Comparison of ENCODE assay signal across 8 cellular contexts in genomic region chr10:110304780-110305421, GRCh38. TPM values are rescaled to one million over a fixed set of nuclear protein-coding genes. Genes with fewer than 3 reads are reported as not detected.
DNase-seq lines count a peak whose midpoint lies in the region; ATAC-seq and TF ChIP-seq lines count a peak whose summit lies in the region.

Gene SMNDC1, minus strand, starts transcription at chr10:110304920. Its CDS starts 1,333 bp downstream, at chr10:110303587.

- peaks cover 13% of the 10 kb centered on the region; the same call in 1 of the 2 replicates for H4K20me1 ChIP-seq in PC-9 (ENCODE audit: insufficient read depth)

- H3K27me3 ChIP-seq in PC-9 (ENCODE audit: insufficient read depth, low read depth), result no peaks in the 10 kb centered on the region

- POLR2A ChIA-PET in PC-9 (lab: Charles Lee; ENCODE audit: unreplicated experiment), result interaction anchor here (0.6 to 0.7 kb wide), 4 partner anchors 95 to 514 kb away, joined by 3 to 5 read pairs (median 4); no protein-coding TSS in a partner anchor

- peaks cover 38% of the 10 kb centered on the region for H3K4me1 ChIP-seq in PC-9 (replicated peaks; ENCODE audit: insufficient read depth)
- H3K4me1 ChIP-seq in mucosa of descending colon (ENCODE audit: low read depth), result peaks cover 25% of the 10 kb centered on the region

- peak within 1 kb of the TSS; percentile 89 for H3K27ac ChIP-seq in PC-9
- H3K27ac ChIP-seq in epithelial cell of prostate, result peak within 1 kb of the TSS; percentile 90

- CTCF ChIA-PET in PC-9 (lab: Charles Lee), result interaction anchor here (0.5 to 1.0 kb wide), 4 partner anchors 164 to 902 kb away, joined by 3 to 8 read pairs (median 6); no protein-coding TSS in a partner anchor

- H3K36me3 ChIP-seq in PC-9 (ENCODE audit: low read depth) (peaks cover 23% of the 10 kb centered on the region), mucosa of descending colon (ENCODE audit: low read depth) (no peaks in the 10 kb centered on the region)

- intact Hi-C loops in PC-9 (cut with micrococcal nuclease; ENCODE audit: unreplicated experiment), result loop anchor here (5.0 to 10.0 kb wide), 4 partner anchors 98 to 1017 kb away; partner anchors contain the start of gene MXI1
- intact Hi-C loops in mucosa of descending colon (cut with DNase I, micrococcal nuclease), result loop anchor here in 1 of 2 donors (5.0 kb wide), 1 partner anchor 242 kb away; no protein-coding TSS in a partner anchor

- H2AFZ ChIP-seq in PC-9, result peak within 1 kb of the TSS; percentile 79

- BruUV-seq in PC-9 (replicated peaks; lab: Mats Ljungman, UMichigan), result no TSS peak

- H3F3A ChIP-seq in PC-9 (ENCODE audit: insufficient read depth, low read depth), result peaks cover 11% of the 10 kb centered on the region; the same call in 1 of the 2 replicates

- H3K9me2 ChIP-seq in PC-9 (ENCODE audit: insufficient read depth), result no peaks in the 10 kb centered on the region

- peaks cover 47% of the 10 kb centered on the region for H3K79me2 ChIP-seq in PC-9 (ENCODE audit: low read depth)

- H3K4me3 ChIP-seq in Jurkat, Clone E6-1 (ENCODE audit: low read length), result peak within 1 kb of the TSS; percentile 72
- H3K4me3 ChIP-seq in PC-9 (peak within 1 kb of the TSS; percentile 69), mucosa of descending colon (peak within 1 kb of the TSS; percentile 91)

- ATAC-seq in GM21619 (IDR thresholded peaks at IDR 0.05; ENCODE audit: unreplicated experiment) (peak; percentile 84), mucosa of descending colon (peak; percentile 97)

- peak within 1 kb of the TSS; percentile 98 for H3K4me2 ChIP-seq in PC-9

- H3K9me3 ChIP-seq in PC-9 (ENCODE audit: insufficient read depth, low read depth) (no peaks in the 10 kb centered on the region), mucosa of descending colon (no peaks in the 10 kb centered on the region)

- DNase-seq in DMS153 (lab: John Stamatoyannopoulos, UW) (peak; percentile 98), PC-9 (peak; percentile 94 to 95), epithelial cell of prostate (ENCODE audit: low read depth, low spot score) (peak; percentile 84), mucosa of descending colon (peak; percentile 98 to 100 (median 99))
- peak; percentile 95 for DNase-seq in Jurkat, Clone E6-1 (ENCODE audit: low read depth, low spot score)
- DNase-seq in activated T-cell treated with anti-CD3 and anti-CD28 coated beads, Interleukin-2, amount 50 U/mL, for 1 hour, result peak; percentile 97
- DNase-seq in stimulated activated CD8-positive, alpha-beta memory T cell treated with anti-CD3 and anti-CD28 coated beads, Interleukin-4, amount 100 ng/mL, for 24 hours (ENCODE audit: low read depth), result peak; percentile 92

- no peak for TF ChIP-seq CTCF in PC-9 (conservative IDR thresholded peaks at IDR 0.05)
- TF ChIP-seq CTCF in mucosa of descending colon (IDR thresholded peaks at IDR 0.05), result peak; percentile 15

RNA-seq across cellular contexts. Expression of gene SMNDC1, which starts in this region (rescaled TPM):
- polyA plus RNA-seq in Jurkat, Clone E6-1 (2012; ENCODE audit: insufficient read depth, insufficient read length), result 50.0 TPM
- 23.1 and 26.9 TPM in 2 replicates for total RNA-seq in PC-9 (2021)
- total RNA-seq in mucosa of descending colon, result 10 to 100 TPM; 19.3 to 30.1 (median 24.8) TPM

Comparison
In these comparisons a context has a peak if more than half of its experiments do, and no peak if none do; other contexts are left out.
1. Peak in every context shown above with its lines: DNase-seq, ATAC-seq, H3K4me3 ChIP-seq and H3K27ac ChIP-seq.